ENCODE assay signal across 20 cellular contexts in genomic region chrX:2782778-2783177, GRCh38. TPM values are rescaled to one million over a fixed set of nuclear protein-coding genes. Genes with fewer than 3 reads are reported as not detected.
A peak's percentile ranks its signal among the peaks of the same experiment; 100 is the strongest.
DNase-seq lines count a peak whose midpoint lies in the region; ATAC-seq, FAIRE-seq and TF ChIP-seq lines count a peak whose summit lies in the region.
"Had no signal": no experiment of that assay in that cellular context is flagged by ENCODE, and none has a peak within 500 bp of the region (broad histone marks: within the 10 kb centered on the region; RNA-seq: fewer than 3 reads in every experiment).

No MANE protein-coding gene starts in this region.

- H2AK5ac ChIP-seq in mesendoderm (ENCODE audit: low read length): no peak overlapping the region

- no peaks in the 10 kb centered on the region for H3K36me3 Mint-ChIP-seq in WTC11
- H3K36me3 Mint-ChIP-seq in type B pancreatic cell: no peaks in the 10 kb centered on the region
- H3K36me3 Mint-ChIP-seq: CD4-positive, alpha-beta memory T cell had no signal

- H3K4me1 Mint-ChIP-seq in WTC11 (peaks cover 72% of the 10 kb centered on the region), type B pancreatic cell (ENCODE audit: unreplicated experiment) (peaks cover 21% of the 10 kb centered on the region)

- H3K4me3 Mint-ChIP-seq in WTC11 (no peak overlapping the region), type B pancreatic cell (peak overlapping the region; percentile 10)

- H3K27ac ChIP-seq in mesendoderm (ENCODE audit: low read depth, low read length) (no peak overlapping the region), foreskin keratinocyte (no peak overlapping the region)
- H3K27ac ChIP-seq: C4-2B had no signal

- no peak overlapping the region for H3K23ac ChIP-seq in mesendoderm (ENCODE audit: low read length)

- no peak for ATAC-seq in WTC11
- ATAC-seq in foreskin keratinocyte: no peak
- ATAC-seq: HCT116 had no signal

- WGBS in mesendoderm (ENCODE audit: extremely low coverage, insufficient coverage, low lambda C conversion rate): no CpG with 5 or more reads among the region's 4 CpGs

- no peak overlapping the region for H4K5ac ChIP-seq in mesendoderm (ENCODE audit: low read length)

- H2BK120ac ChIP-seq in mesendoderm (ENCODE audit: low read depth, low read length): peak overlapping the region; percentile 67

- H3K9me3 Mint-ChIP-seq in WTC11 (no peaks in the 10 kb centered on the region), type B pancreatic cell (no peaks in the 10 kb centered on the region)

- no peak overlapping the region for H4K8ac ChIP-seq in mesendoderm (ENCODE audit: low read depth, low read length)

- H3K4me1 ChIP-seq in mesendoderm (ENCODE audit: control insufficient read depth, low read depth, low read length) (peaks cover 2% of the 10 kb centered on the region), foreskin keratinocyte (peaks cover 11% of the 10 kb centered on the region)
- H3K4me1 ChIP-seq: BE2C had no signal

- no peak overlapping the region for H2BK15ac ChIP-seq in mesendoderm (replicated peaks; ENCODE audit: low read depth)

- no peaks in the 10 kb centered on the region for H3K79me2 ChIP-seq in mesendoderm (ENCODE audit: control insufficient read depth, insufficient read depth, low read length)

- H3K18ac ChIP-seq in mesendoderm (ENCODE audit: low read length): no peak overlapping the region

- TF ChIP-seq CTCF in WTC11 (IDR thresholded peaks at IDR 0.05) (no peak), type B pancreatic cell (conservative IDR thresholded peaks at IDR 0.05) (no peak), foreskin keratinocyte (conservative IDR thresholded peaks at IDR 0.05) (no peak)

- peak overlapping the region; percentile 15 for H3K56ac ChIP-seq in mesendoderm (ENCODE audit: low read length)

- H3K27ac Mint-ChIP-seq in WTC11 (peak overlapping the region; percentile 98), type B pancreatic cell (no peak overlapping the region)

- H3K27me3 ChIP-seq in mesendoderm (ENCODE audit: insufficient read depth, low read length, poor library complexity) (no peaks in the 10 kb centered on the region), foreskin keratinocyte (no peaks in the 10 kb centered on the region)
- H3K27me3 ChIP-seq: BE2C had no signal

- DNase-seq in HTR-8/SVneo (ENCODE audit: insufficient read length, low spot score) (no peak), WTC11 (ENCODE audit: low spot score) (no peak), mesendoderm (no peak), type B pancreatic cell (ENCODE audit: extremely low spot score, unreplicated experiment) (no peak), HCEC 1CT (no peak), foreskin keratinocyte (no peak), H4 (ENCODE audit: low spot score) (no peak)
- DNase-seq: BE2C; CD4-positive, alpha-beta memory T cell; DMS153; DMS79 treated with DMSO at 0.1 percent for 48 hours; EL; GOT3; IMR-90 had no signal

- no peak overlapping the region for H2BK5ac ChIP-seq in mesendoderm (ENCODE audit: low read length)

- CTCF ChIA-PET in WTC11 (lab: Charles Lee): no interaction called here

- no peak overlapping the region for H3K9ac ChIP-seq in mesendoderm (ENCODE audit: low read length)

- H3K27me3 Mint-ChIP-seq in WTC11 (ENCODE audit: low read depth) (no peaks in the 10 kb centered on the region), type B pancreatic cell (no peaks in the 10 kb centered on the region)

- no peak overlapping the region for H3K4ac ChIP-seq in mesendoderm (ENCODE audit: low read depth, low read length)

- no peaks in the 10 kb centered on the region for H3K79me1 ChIP-seq in mesendoderm (ENCODE audit: low read length)

- H3K4me3 ChIP-seq in mesendoderm (ENCODE audit: low read length): no peak overlapping the region

- FAIRE-seq in HTR-8/SVneo (lab: Jason Lieb, UNC): peak; percentile 52
- FAIRE-seq: A204.1, D721Med, G401.6, GM12891 had no signal

- POLR2A ChIA-PET in WTC11 (lab: Charles Lee): no interaction called here

- no peak overlapping the region for H3K4me2 ChIP-seq in mesendoderm (ENCODE audit: low read length)

- H3K36me3 ChIP-seq in mesendoderm (ENCODE audit: control insufficient read depth, insufficient read depth, low read length): no peaks in the 10 kb centered on the region
- H3K36me3 ChIP-seq: BE2C had no signal

TF ChIP-seq in WTC11, 78 proteins besides CTCF, POLR2A, EP300 and RAD21:
- TF ChIP-seq SMAD4 (CRISPR knock-in tag; IDR thresholded peaks at IDR 0.05): no peak

RNA-seq across cellular contexts. Expression of gene XG, which starts 30.9 kb away (rescaled TPM):
- 0.78 to 1.0 TPM (median 1.0 TPM) in 3 replicates for total RNA-seq in WTC11 (2021)
- 0.27 TPM for polyA plus RNA-seq in mesendoderm (2013, experiment 1 of 2)
- polyA plus RNA-seq in mesendoderm (2013, experiment 2 of 2): 0.17 TPM
- 0.55 and 0.63 TPM in 2 replicates for total RNA-seq in type B pancreatic cell (ENCODE audit: low replicate concordance)
- total RNA-seq in foreskin keratinocyte: 17.6 and 20.4 TPM in 2 replicates
- polyA plus RNA-seq in foreskin keratinocyte: 17.6 and 18.7 TPM in 2 replicates
- 0.06 TPM in 1 of 2 replicates, not detected in the other for total RNA-seq in H4 (2014; rRNA removed; shearing (Covaris generic))
- polyA plus RNA-seq: CD4-positive, alpha-beta memory T cell; IMR-90 had no signal

RNA-seq across cellular contexts. Expression of gene GYG2, which starts 46.0 kb away (rescaled TPM):
- total RNA-seq in WTC11 (2021) (47.6 to 53.6 TPM (median 52.8 TPM) in 3 replicates), type B pancreatic cell (ENCODE audit: low replicate concordance) (19.7 and 49.2 TPM in 2 replicates), foreskin keratinocyte (0.04 TPM in 1 of 2 replicates, not detected in the other)
- polyA plus RNA-seq in mesendoderm (2013, experiment 1 of 2): 44.8 TPM
- polyA plus RNA-seq in mesendoderm (2013, experiment 2 of 2): 47.1 TPM
- polyA plus RNA-seq in foreskin keratinocyte: not detected in 2 replicates
- total RNA-seq in H4 (2014; rRNA removed; shearing (Covaris generic)): 7.2 and 9.6 TPM in 2 replicates
- total RNA-seq: CD4-positive, alpha-beta memory T cell had no signal
- polyA plus RNA-seq: CD4-positive, alpha-beta memory T cell had no signal
